In the genomic region with DNA sequence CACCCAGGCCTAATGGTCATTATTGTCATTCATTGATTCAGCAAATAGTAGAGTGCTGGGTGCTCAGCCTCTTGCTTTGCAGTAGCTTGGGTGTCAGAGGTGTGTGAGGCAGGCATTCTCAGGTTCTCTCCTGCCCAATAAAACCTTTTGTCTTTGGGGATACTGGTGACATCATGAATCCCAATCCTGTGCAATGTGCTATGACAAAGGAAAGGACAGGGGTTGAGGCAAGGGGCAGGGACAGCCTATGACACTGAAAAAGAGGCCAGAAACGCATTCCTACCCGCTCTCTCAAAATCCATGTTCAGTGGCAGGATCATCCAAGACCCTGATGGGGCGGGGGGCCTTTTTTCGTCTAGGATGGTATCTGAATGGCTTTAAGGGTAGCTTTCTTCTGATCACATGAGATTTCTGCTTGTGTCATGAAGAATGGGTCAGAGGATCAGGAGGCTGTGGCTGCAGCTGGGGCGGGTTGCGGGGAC, we compare ENCODE assay signal across 8 cellular contexts. TPM values are rescaled to one million over a fixed set of nuclear protein-coding genes. Genes with fewer than 3 reads are reported as not detected.
A peak's percentile ranks its signal among the peaks of the same experiment; 100 is the strongest.
DNase-seq lines count a peak whose midpoint lies in the region; ATAC-seq, FAIRE-seq and TF ChIP-seq lines count a peak whose summit lies in the region.

No MANE protein-coding gene starts in this region.

- H3K9me3 ChIP-seq in left lung, result no peaks in the 10 kb centered on the region
- H3K9me3 ChIP-seq in transverse colon, result no peaks in the 10 kb centered on the region

- no peak for DNase-seq in activated naive CD4-positive, alpha-beta T cell treated with anti-CD3 and anti-CD28 coated beads, Interleukin-2, amount 10 ng/mL, durations not matched to agents 7 days and 5 days
- DNase-seq in activated naive CD4-positive, alpha-beta T cell treated with Interleukin-2 at 50 U/mL for 16 hours, result no peak
- no peak for DNase-seq in left lung
- no peak for DNase-seq in transverse colon
- no peak for DNase-seq in globus pallidus (ENCODE audit: low spot score)
- DNase-seq in activated CD4-positive, alpha-beta T cell treated with anti-CD3 and anti-CD28 coated beads for 1 hour, result no peak
- DNase-seq in urothelium cell line (ENCODE audit: low spot score), result no peak

- no peak for TF ChIP-seq CTCF in left lung (IDR thresholded peaks at IDR 0.05)
- TF ChIP-seq CTCF in transverse colon (IDR thresholded peaks at IDR 0.05), result no peak

- intact Hi-C loops in left lung (cut with DNase I) (no loop called here), transverse colon (cut with DNase I; ENCODE audit: low total_unique reads) (no loop called here)

- CTCF ChIA-PET in activated naive CD4-positive, alpha-beta T cell treated with anti-CD3 and anti-CD28 coated beads, Interleukin-2, amount 10 ng/mL, durations not matched to agents 7 days and 5 days (lab: Charles Lee), result interaction anchor here (1.9 kb wide), 1 partner anchor 315 kb away, joined by 6 read pairs; no protein-coding TSS in a partner anchor

- ATAC-seq in left lung, result no peak

- in situ Hi-C loops in transverse colon (cut with MboI; ENCODE audit: low pct_ligation_motif_present in 1 of 4, low pct_unique_long_range_greater_than_20kb in 1 of 4, low sequenced_read_pairs in 3 of 4), result no loop called here

- no peaks in the 10 kb centered on the region for H3K36me3 ChIP-seq in left lung
- H3K36me3 ChIP-seq in transverse colon, result no peaks in the 10 kb centered on the region

- peak overlapping the region; percentile 65 to 72 for H3K4me3 ChIP-seq in left lung
- H3K4me3 ChIP-seq in transverse colon, result peak overlapping the region in 3 of 4 donors; percentile 62 to 93 (median 76)

- 49% methylated on average over 6 of the region's 6 CpGs; no CpG with 5 or more reads in 1 of the 2 donors for WGBS in transverse colon (ENCODE audit: low coverage in 1 of 2), 2 donors

- TF ChIP-seq POLR2A in transverse colon (IDR thresholded peaks at IDR 0.05), result no peak

- FAIRE-seq in urothelium cell line (lab: Jason Lieb, UNC), result no peak

- no peaks in the 10 kb centered on the region for H3K9me3 Mint-ChIP-seq in activated naive CD4-positive, alpha-beta T cell treated with anti-CD3 and anti-CD28 coated beads, Interleukin-2, amount 10 ng/mL, durations not matched to agents 7 days and 5 days

- H3K4me1 Mint-ChIP-seq in activated naive CD4-positive, alpha-beta T cell treated with anti-CD3 and anti-CD28 coated beads, Interleukin-2, amount 10 ng/mL, durations not matched to agents 7 days and 5 days, result peaks cover 25% of the 10 kb centered on the region

- H3K27ac ChIP-seq in angular gyrus (ENCODE audit: low read depth, low read length) (peak overlapping the region; percentile 92), left lung (peak overlapping the region; percentile 89 to 95), transverse colon (peak overlapping the region; percentile 87 to 98 (median 95))

- H3K27me3 ChIP-seq in left lung (no peaks in the 10 kb centered on the region), transverse colon (no peaks in the 10 kb centered on the region)

- no peak for TF ChIP-seq EP300 in transverse colon (IDR thresholded peaks at IDR 0.05; ENCODE audit: low read depth)

- peaks cover 7 to 31% of the 10 kb centered on the region in 2 donors for H3K4me1 ChIP-seq in left lung
- peaks cover 10 to 30% (median 22%) of the 10 kb centered on the region in 4 donors for H3K4me1 ChIP-seq in transverse colon

- peak overlapping the region; percentile 91 for H3K27ac Mint-ChIP-seq in activated naive CD4-positive, alpha-beta T cell treated with anti-CD3 and anti-CD28 coated beads, Interleukin-2, amount 10 ng/mL, durations not matched to agents 7 days and 5 days

- H3K27me3 Mint-ChIP-seq in activated naive CD4-positive, alpha-beta T cell treated with anti-CD3 and anti-CD28 coated beads, Interleukin-2, amount 10 ng/mL, durations not matched to agents 7 days and 5 days, result peaks cover 10% of the 10 kb centered on the region

- peaks cover 4% of the 10 kb centered on the region for H3K36me3 Mint-ChIP-seq in activated naive CD4-positive, alpha-beta T cell treated with anti-CD3 and anti-CD28 coated beads, Interleukin-2, amount 10 ng/mL, durations not matched to agents 7 days and 5 days

- H3K4me3 Mint-ChIP-seq in activated naive CD4-positive, alpha-beta T cell treated with anti-CD3 and anti-CD28 coated beads, Interleukin-2, amount 10 ng/mL, durations not matched to agents 7 days and 5 days, result peak overlapping the region; percentile 87

RNA-seq across cellular contexts. Expression of gene FAM193A, which starts 1.5 kb away (rescaled TPM):
- total RNA-seq in left lung (10 to 100 TPM; 22.3 to 25.2 TPM), transverse colon (10 to 100 TPM; 27.7 to 40.4 (median 31.1) TPM)
